Comparison of ENCODE assay signal across 4 cellular contexts in the genomic region with DNA sequence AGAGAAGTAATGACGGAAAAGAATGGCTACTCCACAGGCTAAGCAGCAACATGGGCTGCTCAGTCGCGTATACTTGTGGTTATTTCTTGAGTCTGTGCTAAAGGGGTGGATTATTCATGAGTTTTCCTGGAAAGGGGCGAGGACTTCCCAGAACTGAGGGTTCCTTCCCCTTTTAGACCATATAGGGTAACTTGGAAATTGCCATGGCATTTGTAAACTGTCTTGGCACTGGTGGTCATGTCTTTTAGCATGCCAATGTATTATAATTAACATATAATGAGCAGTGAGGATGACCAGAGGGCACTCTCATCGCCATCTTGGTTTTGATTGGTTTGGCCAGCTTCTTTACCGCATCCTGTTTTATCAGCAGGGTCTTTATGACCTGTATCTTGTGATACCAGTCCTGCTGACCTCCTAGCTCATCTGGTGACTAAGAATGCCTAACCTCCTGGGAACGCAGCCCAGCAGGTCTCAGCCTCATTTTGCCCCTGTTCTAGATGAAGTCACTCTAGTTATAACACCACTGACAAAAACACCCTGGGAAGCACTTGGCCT.
TF ChIP-seq lines count a peak whose summit lies in the region.

No MANE protein-coding gene starts in this region.

TF ChIP-seq in liver, 16 proteins besides CTCF, POLR2A, EP300 and RAD21:
- TF ChIP-seq TAF1 (conservative IDR thresholded peaks at IDR 0.05) (no peak), YY1 (IDR thresholded peaks at IDR 0.05) (no peak)
- TF ChIP-seq, protein P1, sequence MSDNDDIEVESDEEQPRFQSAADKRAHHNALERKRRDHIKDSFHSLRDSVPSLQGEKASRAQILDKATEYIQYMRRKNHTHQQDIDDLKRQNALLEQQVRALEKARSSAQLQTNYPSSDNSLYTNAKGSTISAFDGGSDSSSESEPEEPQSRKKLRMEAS (IDR thresholded peaks at IDR 0.05): no peak
- TF ChIP-seq, protein P2, sequence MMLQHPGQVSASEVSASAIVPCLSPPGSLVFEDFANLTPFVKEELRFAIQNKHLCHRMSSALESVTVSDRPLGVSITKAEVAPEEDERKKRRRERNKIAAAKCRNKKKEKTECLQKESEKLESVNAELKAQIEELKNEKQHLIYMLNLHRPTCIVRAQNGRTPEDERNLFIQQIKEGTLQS (IDR thresholded peaks at IDR 0.05): no peak
TF ChIP-seq in liver: peak in this region for 0.

TF ChIP-seq in HepG2, 621 proteins besides CTCF, POLR2A, EP300 and RAD21:
- TF ChIP-seq ZNF232 (CRISPR knock-in tag; IDR thresholded peaks at IDR 0.05; ENCODE audit: borderline replicate concordance) (no peak), JUN (CRISPR knock-in tag; IDR thresholded peaks at IDR 0.05) (no peak), NBN (conservative IDR thresholded peaks at IDR 0.05) (no peak), KLF6 (CRISPR knock-in tag; IDR thresholded peaks at IDR 0.05) (no peak), ZNF333 (CRISPR knock-in tag; IDR thresholded peaks at IDR 0.05; ENCODE audit: borderline replicate concordance) (no peak), BCL6 (CRISPR knock-in tag; IDR thresholded peaks at IDR 0.05) (no peak)
- TF ChIP-seq, protein P3, sequence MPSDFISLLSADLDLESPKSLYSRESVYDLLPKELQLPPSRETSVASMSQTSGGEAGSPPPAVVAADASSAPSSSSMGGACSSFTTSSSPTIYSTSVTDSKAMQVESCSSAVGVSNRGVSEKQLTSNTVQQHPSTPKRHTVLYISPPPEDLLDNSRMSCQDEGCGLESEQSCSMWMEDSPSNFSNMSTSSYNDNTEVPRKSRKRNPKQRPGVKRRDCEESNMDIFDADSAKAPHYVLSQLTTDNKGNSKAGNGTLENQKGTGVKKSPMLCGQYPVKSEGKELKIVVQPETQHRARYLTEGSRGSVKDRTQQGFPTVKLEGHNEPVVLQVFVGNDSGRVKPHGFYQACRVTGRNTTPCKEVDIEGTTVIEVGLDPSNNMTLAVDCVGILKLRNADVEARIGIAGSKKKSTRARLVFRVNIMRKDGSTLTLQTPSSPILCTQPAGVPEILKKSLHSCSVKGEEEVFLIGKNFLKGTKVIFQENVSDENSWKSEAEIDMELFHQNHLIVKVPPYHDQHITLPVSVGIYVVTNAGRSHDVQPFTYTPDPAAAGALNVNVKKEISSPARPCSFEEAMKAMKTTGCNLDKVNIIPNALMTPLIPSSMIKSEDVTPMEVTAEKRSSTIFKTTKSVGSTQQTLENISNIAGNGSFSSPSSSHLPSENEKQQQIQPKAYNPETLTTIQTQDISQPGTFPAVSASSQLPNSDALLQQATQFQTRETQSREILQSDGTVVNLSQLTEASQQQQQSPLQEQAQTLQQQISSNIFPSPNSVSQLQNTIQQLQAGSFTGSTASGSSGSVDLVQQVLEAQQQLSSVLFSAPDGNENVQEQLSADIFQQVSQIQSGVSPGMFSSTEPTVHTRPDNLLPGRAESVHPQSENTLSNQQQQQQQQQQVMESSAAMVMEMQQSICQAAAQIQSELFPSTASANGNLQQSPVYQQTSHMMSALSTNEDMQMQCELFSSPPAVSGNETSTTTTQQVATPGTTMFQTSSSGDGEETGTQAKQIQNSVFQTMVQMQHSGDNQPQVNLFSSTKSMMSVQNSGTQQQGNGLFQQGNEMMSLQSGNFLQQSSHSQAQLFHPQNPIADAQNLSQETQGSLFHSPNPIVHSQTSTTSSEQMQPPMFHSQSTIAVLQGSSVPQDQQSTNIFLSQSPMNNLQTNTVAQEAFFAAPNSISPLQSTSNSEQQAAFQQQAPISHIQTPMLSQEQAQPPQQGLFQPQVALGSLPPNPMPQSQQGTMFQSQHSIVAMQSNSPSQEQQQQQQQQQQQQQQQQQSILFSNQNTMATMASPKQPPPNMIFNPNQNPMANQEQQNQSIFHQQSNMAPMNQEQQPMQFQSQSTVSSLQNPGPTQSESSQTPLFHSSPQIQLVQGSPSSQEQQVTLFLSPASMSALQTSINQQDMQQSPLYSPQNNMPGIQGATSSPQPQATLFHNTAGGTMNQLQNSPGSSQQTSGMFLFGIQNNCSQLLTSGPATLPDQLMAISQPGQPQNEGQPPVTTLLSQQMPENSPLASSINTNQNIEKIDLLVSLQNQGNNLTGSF (CRISPR knock-in tag; IDR thresholded peaks at IDR 0.05): no peak

TF ChIP-seq in K562, 482 proteins besides CTCF, POLR2A, EP300 and RAD21 (continues in another document):
- TF ChIP-seq EP400 (IDR thresholded peaks at IDR 0.05) (0 out of 2 replicates have a peak, but pooled peaks have one; percentile 21), GTF2F1 (IDR thresholded peaks at IDR 0.05; ENCODE audit: low read depth, low read length) (no peak), KDM5B (IDR thresholded peaks at IDR 0.05; ENCODE audit: insufficient replicate concordance, low read depth, low read length) (no peak), CHD2 (IDR thresholded peaks at IDR 0.05; ENCODE audit: low read depth, low read length) (no peak), MYNN (IDR thresholded peaks at IDR 0.05) (0 out of 2 replicates have a peak, but pooled peaks have one; percentile 18), MYNN (CRISPR knock-in tag; IDR thresholded peaks at IDR 0.05) (no peak), TEAD1 (CRISPR knock-in tag; IDR thresholded peaks at IDR 0.05) (no peak), NFIX (CRISPR knock-in tag; IDR thresholded peaks at IDR 0.05; ENCODE audit: low read depth) (no peak), HNRNPH1 (optimal IDR thresholded peaks at IDR 0.05; ENCODE audit: low read depth, low read length) (no peak), TBL1XR1 (IDR thresholded peaks at IDR 0.05; ENCODE audit: low read length in 2 of 2) (no peak), GATAD2B (IDR thresholded peaks at IDR 0.05; ENCODE audit: borderline replicate concordance) (no peak), KAT2B (IDR thresholded peaks at IDR 0.05; ENCODE audit: low read depth, low read length) (no peak), SMARCA4 (IDR thresholded peaks at IDR 0.05) (peak; percentile 77), HNRNPK (IDR thresholded peaks at IDR 0.05; ENCODE audit: low read depth, low read length, poor library complexity, severe bottlenecking) (no peak), ADNP (tag; IDR thresholded peaks at IDR 0.05) (0 out of 2 replicates have a peak, but pooled peaks have one; percentile 28), ZNF212 (CRISPR knock-in tag; IDR thresholded peaks at IDR 0.05) (no peak), TAF7 (tag; IDR thresholded peaks at IDR 0.05) (no peak), ESRRA (IDR thresholded peaks at IDR 0.05; ENCODE audit: borderline replicate concordance, low read depth) (peak; percentile 42; the same call in 1 of the 2 replicates), ESRRB (CRISPR knock-in tag; IDR thresholded peaks at IDR 0.05; ENCODE audit: borderline replicate concordance) (no peak)
- TF ChIP-seq, protein P4, sequence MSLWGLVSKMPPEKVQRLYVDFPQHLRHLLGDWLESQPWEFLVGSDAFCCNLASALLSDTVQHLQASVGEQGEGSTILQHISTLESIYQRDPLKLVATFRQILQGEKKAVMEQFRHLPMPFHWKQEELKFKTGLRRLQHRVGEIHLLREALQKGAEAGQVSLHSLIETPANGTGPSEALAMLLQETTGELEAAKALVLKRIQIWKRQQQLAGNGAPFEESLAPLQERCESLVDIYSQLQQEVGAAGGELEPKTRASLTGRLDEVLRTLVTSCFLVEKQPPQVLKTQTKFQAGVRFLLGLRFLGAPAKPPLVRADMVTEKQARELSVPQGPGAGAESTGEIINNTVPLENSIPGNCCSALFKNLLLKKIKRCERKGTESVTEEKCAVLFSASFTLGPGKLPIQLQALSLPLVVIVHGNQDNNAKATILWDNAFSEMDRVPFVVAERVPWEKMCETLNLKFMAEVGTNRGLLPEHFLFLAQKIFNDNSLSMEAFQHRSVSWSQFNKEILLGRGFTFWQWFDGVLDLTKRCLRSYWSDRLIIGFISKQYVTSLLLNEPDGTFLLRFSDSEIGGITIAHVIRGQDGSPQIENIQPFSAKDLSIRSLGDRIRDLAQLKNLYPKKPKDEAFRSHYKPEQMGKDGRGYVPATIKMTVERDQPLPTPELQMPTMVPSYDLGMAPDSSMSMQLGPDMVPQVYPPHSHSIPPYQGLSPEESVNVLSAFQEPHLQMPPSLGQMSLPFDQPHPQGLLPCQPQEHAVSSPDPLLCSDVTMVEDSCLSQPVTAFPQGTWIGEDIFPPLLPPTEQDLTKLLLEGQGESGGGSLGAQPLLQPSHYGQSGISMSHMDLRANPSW (CRISPR knock-in tag; IDR thresholded peaks at IDR 0.05): no peak
- TF ChIP-seq, protein P2 (IDR thresholded peaks at IDR 0.05): peak; percentile 60; the same call in 1 of the 2 replicates
- TF ChIP-seq, protein P2 (CRISPR knock-in tag; conservative IDR thresholded peaks at IDR 0.05): no peak
- TF ChIP-seq, protein P5, sequence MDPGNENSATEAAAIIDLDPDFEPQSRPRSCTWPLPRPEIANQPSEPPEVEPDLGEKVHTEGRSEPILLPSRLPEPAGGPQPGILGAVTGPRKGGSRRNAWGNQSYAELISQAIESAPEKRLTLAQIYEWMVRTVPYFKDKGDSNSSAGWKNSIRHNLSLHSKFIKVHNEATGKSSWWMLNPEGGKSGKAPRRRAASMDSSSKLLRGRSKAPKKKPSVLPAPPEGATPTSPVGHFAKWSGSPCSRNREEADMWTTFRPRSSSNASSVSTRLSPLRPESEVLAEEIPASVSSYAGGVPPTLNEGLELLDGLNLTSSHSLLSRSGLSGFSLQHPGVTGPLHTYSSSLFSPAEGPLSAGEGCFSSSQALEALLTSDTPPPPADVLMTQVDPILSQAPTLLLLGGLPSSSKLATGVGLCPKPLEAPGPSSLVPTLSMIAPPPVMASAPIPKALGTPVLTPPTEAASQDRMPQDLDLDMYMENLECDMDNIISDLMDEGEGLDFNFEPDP (CRISPR knock-in tag; IDR thresholded peaks at IDR 0.05): no peak

TF ChIP-seq in GM12891, 5 proteins besides CTCF, POLR2A, EP300 and RAD21:
- TF ChIP-seq POLR2AphosphoS5 (IDR thresholded peaks at IDR 0.05; ENCODE audit: low read depth, low read length) (no peak), POU2F2 (IDR thresholded peaks at IDR 0.05; ENCODE audit: low read depth, low read length) (no peak), TAF1 (IDR thresholded peaks at IDR 0.05; ENCODE audit: low read depth, low read length) (no peak), PAX5 (IDR thresholded peaks at IDR 0.05; ENCODE audit: insufficient read depth, low read length, severe bottlenecking) (no peak), SPI1 (IDR thresholded peaks at IDR 0.05; ENCODE audit: low read depth, low read length) (no peak)
TF ChIP-seq in GM12891: peak in this region for 0.
